Comparison of ENCODE assay signal across 8 cellular contexts in the genomic region with DNA sequence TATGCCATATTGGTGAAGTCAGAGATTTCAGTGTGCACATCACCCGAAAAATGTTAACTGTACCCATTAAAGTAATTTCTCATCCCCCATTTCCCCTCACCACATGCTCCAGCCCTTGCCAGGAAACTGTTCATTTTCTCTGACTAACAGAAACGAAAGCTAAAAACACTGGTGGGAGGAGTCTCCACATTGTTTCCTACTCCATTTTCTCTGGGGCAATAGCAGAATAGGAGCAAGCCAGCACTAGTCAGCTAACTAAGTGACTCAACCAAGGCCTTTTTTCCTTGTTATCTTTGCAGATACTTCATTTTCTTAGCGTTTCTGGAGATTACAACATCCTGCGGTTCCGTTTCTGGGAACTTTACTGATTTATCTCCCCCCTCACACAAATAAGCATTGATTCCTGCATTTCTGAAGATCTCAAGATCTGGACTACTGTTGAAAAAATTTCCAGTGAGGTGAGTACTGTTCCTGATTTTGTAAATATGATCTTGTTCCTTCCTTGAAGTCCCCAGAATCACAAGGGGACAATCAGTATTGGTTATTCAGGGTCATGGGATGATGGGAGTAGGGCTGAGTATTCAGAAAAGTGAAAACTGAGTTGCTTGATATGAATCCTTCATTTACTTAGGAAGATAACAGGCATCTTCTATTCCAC. TPM values are rescaled to one million over a fixed set of nuclear protein-coding genes. Genes with fewer than 3 reads are reported as not detected.
DNase-seq lines count a peak whose midpoint lies in the region; ATAC-seq, FAIRE-seq and TF ChIP-seq lines count a peak whose summit lies in the region.

IFI16 (plus strand) TSS at position 204 of the 658 bp plus-strand sequence. CDS start 4,774 bp downstream, outside the sequence.

- no peaks in the 10 kb centered on the region for H3K79me1 ChIP-seq in trophoblast cell (ENCODE audit: low read length)

- no peaks in the 10 kb centered on the region for H3K27me3 Mint-ChIP-seq in activated naive CD4-positive, alpha-beta T cell treated with anti-CD3 and anti-CD28 coated beads for 36 hours (ENCODE audit: low read depth)

- H2AFZ ChIP-seq in HepG2 (ENCODE audit: low read length) = no peak within 1 kb of the TSS
- no peak within 1 kb of the TSS for H2AFZ ChIP-seq in trophoblast cell (ENCODE audit: insufficient read depth, low read length, poor library complexity)

- H3K4me2 ChIP-seq in HepG2 (ENCODE audit: low read depth, low read length) (no peak within 1 kb of the TSS), trophoblast cell (ENCODE audit: low read length) (no peak within 1 kb of the TSS)

- DNase-seq in HepG2 (ENCODE audit: low spot score) (no peak), OCI-M2 (lab: John Stamatoyannopoulos, UW; ENCODE audit: unreplicated experiment) (peak; percentile 10), foreskin melanocyte (peak; percentile 92), trophoblast cell (peak; percentile 62 to 82), NCI-H526 (lab: John Stamatoyannopoulos, UW) (no peak)
- peak; percentile 82 for DNase-seq in activated naive CD4-positive, alpha-beta T cell treated with anti-CD3 and anti-CD28 coated beads for 36 hours

- H3K79me2 ChIP-seq in HepG2 (ENCODE audit: insufficient read depth, low read length) (no peaks in the 10 kb centered on the region), trophoblast cell (ENCODE audit: control insufficient read depth, insufficient read depth, low read length, poor library complexity) (no peaks in the 10 kb centered on the region)

- H4K91ac ChIP-seq in trophoblast cell (ENCODE audit: low read depth, low read length) = peak within 1 kb of the TSS; percentile 43

- CTCF ChIA-PET in HepG2 (lab: Yijun Ruan, JAX; ENCODE audit: low intra/inter-chr PET ratio, low total read pairs) = no interaction called here
- CTCF ChIA-PET in activated naive CD4-positive, alpha-beta T cell treated with anti-CD3 and anti-CD28 coated beads for 36 hours (lab: Charles Lee) = interaction anchor here (0.6 to 1.5 kb wide), 4 partner anchors 16 to 802 kb away, joined by 3 to 5 read pairs (median 3); no protein-coding TSS in a partner anchor

- no peak within 1 kb of the TSS for H3K4ac ChIP-seq in trophoblast cell (ENCODE audit: low read depth, low read length)

- H3K4me3 Mint-ChIP-seq in activated naive CD4-positive, alpha-beta T cell treated with anti-CD3 and anti-CD28 coated beads for 36 hours = peak within 1 kb of the TSS; percentile 91

- H3K9me3 Mint-ChIP-seq in activated naive CD4-positive, alpha-beta T cell treated with anti-CD3 and anti-CD28 coated beads for 36 hours = peaks cover 1% of the 10 kb centered on the region

- TF ChIP-seq RAD21 in liver (IDR thresholded peaks at IDR 0.05) (no peak), HepG2 (CRISPR knock-in tag; IDR thresholded peaks at IDR 0.05) (no peak)

- no TSS peak for BruUV-seq in HepG2 (replicated peaks; lab: Mats Ljungman, UMichigan)

- H3K4me1 Mint-ChIP-seq in activated naive CD4-positive, alpha-beta T cell treated with anti-CD3 and anti-CD28 coated beads for 36 hours (ENCODE audit: low read depth) = peaks cover 39% of the 10 kb centered on the region

- H3K4me1 ChIP-seq in liver (ENCODE audit: control insufficient read depth in 4 of 4, insufficient read depth in 4 of 4, low read length in 3 of 4) (peaks cover 0 to 3% (median 0%) of the 10 kb centered on the region in 4 donors), HepG2 (ENCODE audit: insufficient read depth, low read length) (no peaks in the 10 kb centered on the region), trophoblast cell (ENCODE audit: control insufficient read depth in 1 of 2, insufficient read depth in 2 of 2, low read length in 2 of 2) (peaks cover 0 to 5% of the 10 kb centered on the region in 2 experiments)

- TF ChIP-seq CTCF in liver (IDR thresholded peaks at IDR 0.05; ENCODE audit: low read depth, low read length, missing input control) (no peak), HepG2 (CRISPR knock-in tag; IDR thresholded peaks at IDR 0.05) (no peak)

- H3K4me3 ChIP-seq in liver (ENCODE audit: low read depth in 1 of 3, low read length in 3 of 3) = peak within 1 kb of the TSS; percentile 53 to 58 (median 55)
- no peak within 1 kb of the TSS for H3K4me3 ChIP-seq in HepG2 (replicated peaks in 1 of 3; ENCODE audit: insufficient read depth in 1 of 3, low read depth in 2 of 3, low read length in 3 of 3)
- H3K4me3 ChIP-seq in trophoblast cell (ENCODE audit: low read depth, low read length) = no peak within 1 kb of the TSS

- H3K36me3 ChIP-seq in liver (ENCODE audit: control insufficient read depth in 4 of 4, insufficient read depth in 3 of 4, low read depth in 1 of 4, low read length in 3 of 4) (no peaks in the 10 kb centered on the region), HepG2 (replicated peaks in 1 of 2; ENCODE audit: control insufficient read depth in 1 of 2, insufficient read depth in 2 of 2, low read length in 2 of 2) (no peaks in the 10 kb centered on the region), trophoblast cell (ENCODE audit: control insufficient read depth in 1 of 2, insufficient read depth in 2 of 2, low read length in 2 of 2) (no peaks in the 10 kb centered on the region)

- H3K27ac ChIP-seq in liver (ENCODE audit: low read depth in 1 of 2, low read length in 2 of 2) (peak within 1 kb of the TSS; percentile 64 to 89), HepG2 (ENCODE audit: extremely low read length, insufficient read depth, low read length) (no peak within 1 kb of the TSS), trophoblast cell (ENCODE audit: low read depth, low read length) (peak within 1 kb of the TSS; percentile 46)

- H3K9me3 ChIP-seq in liver (ENCODE audit: control insufficient read depth in 4 of 4, low read length in 3 of 4) (no peaks in the 10 kb centered on the region), HepG2 (ENCODE audit: low read length) (no peaks in the 10 kb centered on the region), trophoblast cell (ENCODE audit: insufficient read depth, low read depth, low read length) (no peaks in the 10 kb centered on the region)

- peak within 1 kb of the TSS; percentile 39 for H2BK120ac ChIP-seq in trophoblast cell (ENCODE audit: insufficient read depth, low read length, poor library complexity)

- POLR2A ChIA-PET in HepG2 (lab: Yijun Ruan, JAX) = no interaction called here

- H3K18ac ChIP-seq in trophoblast cell (ENCODE audit: low read length) = no peak within 1 kb of the TSS

- H3K9ac ChIP-seq in liver (ENCODE audit: low read depth in 1 of 2, low read length in 2 of 2) (peak within 1 kb of the TSS; percentile 72 to 91), HepG2 (ENCODE audit: insufficient read depth, low read depth, low read length) (no peak within 1 kb of the TSS), trophoblast cell (ENCODE audit: low read length) (no peak within 1 kb of the TSS)

- in situ Hi-C loops in HepG2 (cut with HindIII; ENCODE audit: extremely low pct_ligation_motif_present, low pct_unique_long_range_greater_than_20kb) = loop anchor here (25.0 kb wide), 1 partner anchor 823 kb away; the partner anchor contains the start of gene CD1D

- ATAC-seq in HepG2 (no peak), HG02981 (IDR thresholded peaks at IDR 0.05; ENCODE audit: unreplicated experiment) (peak; percentile 64)

- no peak within 1 kb of the TSS for H2BK5ac ChIP-seq in trophoblast cell (ENCODE audit: low read depth, low read length, poor library complexity)

- H2BK12ac ChIP-seq in trophoblast cell (ENCODE audit: low read length) = no peak within 1 kb of the TSS

- no peak within 1 kb of the TSS for H3K14ac ChIP-seq in trophoblast cell (ENCODE audit: low read length)

- no peak for TF ChIP-seq EP300 in HepG2 (IDR thresholded peaks at IDR 0.05; ENCODE audit: low read depth in 2 of 2, low read length in 2 of 2)
- no peak for TF ChIP-seq EP300 in HepG2 (CRISPR knock-in tag; IDR thresholded peaks at IDR 0.05; ENCODE audit: borderline replicate concordance)

- H4K8ac ChIP-seq in trophoblast cell (ENCODE audit: low read depth, low read length) = no peak within 1 kb of the TSS

- H2AK5ac ChIP-seq in trophoblast cell (ENCODE audit: low read length) = no peak within 1 kb of the TSS

- H3K27me3 ChIP-seq in liver (ENCODE audit: control insufficient read depth in 4 of 4, insufficient read depth in 4 of 4, low read length in 3 of 4) (peaks cover 0 to 3% (median 0%) of the 10 kb centered on the region in 4 donors), HepG2 (ENCODE audit: control insufficient read depth in 1 of 2, insufficient read depth in 2 of 2, low read length in 2 of 2) (peaks cover 0 to 2% of the 10 kb centered on the region in 2 experiments; a peak in 1 of 5 replicates), trophoblast cell (ENCODE audit: insufficient read depth, low read length) (no peaks in the 10 kb centered on the region)

- H3K23ac ChIP-seq in trophoblast cell (ENCODE audit: low read length) = no peak within 1 kb of the TSS

- peaks cover 58% of the 10 kb centered on the region for H3K36me3 Mint-ChIP-seq in activated naive CD4-positive, alpha-beta T cell treated with anti-CD3 and anti-CD28 coated beads for 36 hours (ENCODE audit: low read depth)

- intact Hi-C loops in HepG2 (cut with micrococcal nuclease; ENCODE audit: unreplicated experiment) = no loop called here
- intact Hi-C loops in activated naive CD4-positive, alpha-beta T cell treated with anti-CD3 and anti-CD28 coated beads for 36 hours (cut with micrococcal nuclease) = loop anchor here (1.0 to 10.0 kb wide), 12 partner anchors 17 to 1875 kb away; partner anchors contain the start of genes CD48, DCAF8, ETV3 and IGSF8

- TF ChIP-seq POLR2A in HepG2 (IDR thresholded peaks at IDR 0.05; ENCODE audit: insufficient read depth in 1 of 2, low read depth in 2 of 2, low read length in 2 of 2) = no peak

- WGBS in liver = 34% methylated on average over 5 of the region's 5 CpGs
- WGBS in HepG2 (ENCODE audit: low lambda C conversion rate) = 21% methylated on average over 5 of the region's 5 CpGs
- WGBS in trophoblast cell (ENCODE audit: extremely low coverage, insufficient coverage, insufficient read length) = no CpG with 5 or more reads among the region's 5 CpGs

- no peak within 1 kb of the TSS for H4K12ac ChIP-seq in trophoblast cell (ENCODE audit: low read depth, low read length)

- H4K20me1 ChIP-seq in HepG2 (ENCODE audit: insufficient read depth, low read length) = no peaks in the 10 kb centered on the region

- peak within 1 kb of the TSS; percentile 99 for H3K27ac Mint-ChIP-seq in activated naive CD4-positive, alpha-beta T cell treated with anti-CD3 and anti-CD28 coated beads for 36 hours

- FAIRE-seq in HepG2 (lab: Jason Lieb, UNC) = no peak

RNA-seq across cellular contexts. Expression of gene IFI16, which starts in this region (rescaled TPM):
- 10 to 100 TPM in 1 of 2 donors, 1 to 10 TPM in 1; 8.5 to 10.3 TPM for total RNA-seq in liver
- 1 to 10 TPM; 7.9 to 9.5 TPM for polyA plus RNA-seq in liver
- total RNA-seq in HepG2 (2016; rRNA removed; fragmentation: Illumina TruSeq; extraction: Trizol) = not detected in 2 replicates
- total RNA-seq in HepG2 (2016; cell fraction: cytosol; rRNA removed; fragmentation: Illumina TruSeq; extraction: Trizol; ENCODE audit: low read depth) = not detected in 2 replicates
- not detected in 2 replicates for total RNA-seq in HepG2 (2016; cell fraction: insoluble cytoplasmic fraction; rRNA removed; fragmentation: Illumina TruSeq; extraction: Trizol)
- total RNA-seq in HepG2 (2016; cell fraction: membrane; rRNA removed; fragmentation: Illumina TruSeq; extraction: Trizol) = not detected in 2 replicates
- total RNA-seq in HepG2 (2016; cell fraction: nucleus; rRNA removed; fragmentation: Illumina TruSeq; extraction: Trizol) = not detected in 2 replicates
- 0.04 TPM in 1 of 2 replicates, not detected in the other for polyA plus RNA-seq in HepG2 (2011; rRNA removed)
- polyA plus RNA-seq in HepG2 (2011; cell fraction: cytosol; rRNA removed) = 0.10 TPM in 1 of 2 replicates, not detected in the other
- 0.14 TPM in 1 of 2 replicates, not detected in the other for polyA plus RNA-seq in HepG2 (2011; cell fraction: nucleus; rRNA removed)
- polyA plus RNA-seq in HepG2 (2012) = not detected in 2 replicates
- polyA plus RNA-seq in HepG2 (2016; cell fraction: cytosol; fragmentation: Illumina TruSeq; extraction: Trizol; ENCODE audit: low read depth) = not detected in 2 replicates
- polyA plus RNA-seq in HepG2 (2016; cell fraction: insoluble cytoplasmic fraction; fragmentation: Illumina TruSeq; extraction: Trizol; ENCODE audit: low read depth) = not detected in 2 replicates
- polyA plus RNA-seq in HepG2 (2016; cell fraction: membrane; fragmentation: Illumina TruSeq; extraction: Trizol; ENCODE audit: low read depth) = not detected in 2 replicates
- not detected in 2 replicates for polyA plus RNA-seq in HepG2 (2016; cell fraction: nucleus; fragmentation: Illumina TruSeq; extraction: Trizol; ENCODE audit: insufficient read depth, low read depth)
- 0.06 and 21.0 TPM in 2 replicates for polyA minus RNA-seq in HepG2 (2011; rRNA and poly(A)+ RNA removed; ENCODE audit: low replicate concordance)
- 0.20 and 0.26 TPM in 2 replicates for polyA minus RNA-seq in HepG2 (2011; cell fraction: cytosol; rRNA and poly(A)+ RNA removed)
- polyA minus RNA-seq in HepG2 (2011; cell fraction: nucleus; rRNA and poly(A)+ RNA removed) = not detected in 2 replicates
- total RNA-seq in activated naive CD4-positive, alpha-beta T cell treated with anti-CD3 and anti-CD28 coated beads for 36 hours = 100 to 1,000 TPM; 287 to 288 TPM
- 4.9 and 5.5 TPM in 2 replicates for polyA plus RNA-seq in trophoblast cell (2013)

Comparison
In these comparisons a context has a peak if more than half of its experiments do, and no peak if none do; other contexts are left out.
1. RNA of gene IFI16 (total RNA-seq): 287 to 288 TPM in activated naive CD4-positive, alpha-beta T cell treated with anti-CD3 and anti-CD28 coated beads for 36 hours; 8.5 to 10.3 TPM in liver and not detected in HepG2; every median in the first group is over 10 times any median in the second.
2. H3K4me3 ChIP-seq: peak in liver (3 of 3); none in HepG2 (0 of 3) and trophoblast cell (single experiment).
3. H3K9ac ChIP-seq: peak in liver (2 of 2); none in HepG2 (single experiment) and trophoblast cell (single experiment).
4. DNase-seq: peak in OCI-M2 (single experiment), activated naive CD4-positive, alpha-beta T cell treated with anti-CD3 and anti-CD28 coated beads for 36 hours (single experiment), foreskin melanocyte (single experiment) and trophoblast cell (2 of 2); none in HepG2 (single experiment) and NCI-H526 (0 of 2).